23 cellular contexts compared by ENCODE assay signal in genomic region chr15:71348597-71348996, GRCh38.
"Had no signal": no experiment of that assay in that cellular context is flagged by ENCODE, and none has a peak within 500 bp of the region (broad histone marks: within the 10 kb centered on the region; RNA-seq: fewer than 3 reads in every experiment).

No MANE protein-coding gene starts in this region.

- H3K27ac ChIP-seq: breast epithelium, VCaP had no signal

- DNase-seq: activated CD4-positive, alpha-beta memory T cell treated with anti-CD3 and anti-CD28 coated beads, Interleukin-2, amount 10 ng/mL, durations not matched to agents 7 days and 5 days; activated CD4-positive, alpha-beta T cell treated with anti-CD3 and anti-CD28 coated beads, Interleukin-2, amount 50 U/mL, for 1 hour; activated CD4-positive, CD25-positive, alpha-beta regulatory T cell; activated CD8-positive, alpha-beta memory T cell treated with anti-CD3 and anti-CD28 coated beads, Interleukin-2, amount 50 U/mL, for 4 hours; activated gamma-delta T cell treated with Interleukin-2 at 50 U/mL for 16 hours; activated naive CD4-positive, alpha-beta T cell treated with anti-CD3 and anti-CD28 coated beads, Interleukin-2, amount 10 ng/mL, durations not matched to agents 7 days and 5 days; activated naive CD8-positive, alpha-beta T cell treated with anti-CD3 and anti-CD28 coated beads for 36 hours; activated T-cell treated with anti-CD3 and anti-CD28 coated beads, Interleukin-2, amount 50 U/mL, for 72 hours; caudate nucleus; Karpas-422; NCI-H1105 treated with DMSO at 0.1 percent for 48 hours; NCI-H1436 treated with DMSO at 0.1 percent for 48 hours; NK-92 treated with Interleukin-12 subunit alpha and Interleukin-12 subunit beta, amount 100 ng/mL, for 24 hours; OCI-M1; SHP77; T-helper 17 cell; T-helper 9 cell had no signal

- H3K27me3 Mint-ChIP-seq: activated CD4-positive, alpha-beta memory T cell treated with anti-CD3 and anti-CD28 coated beads, Interleukin-2, amount 10 ng/mL, durations not matched to agents 7 days and 5 days had no signal

- H3K4me3 ChIP-seq: breast epithelium, K562 had no signal

- H3K36me3 ChIP-seq: breast epithelium had no signal

- H3K27me3 ChIP-seq: breast epithelium had no signal

- FAIRE-seq: K562, RCC 7860, TTC549 had no signal

- H3K27ac Mint-ChIP-seq: activated CD4-positive, alpha-beta memory T cell treated with anti-CD3 and anti-CD28 coated beads, Interleukin-2, amount 10 ng/mL, durations not matched to agents 7 days and 5 days; activated naive CD4-positive, alpha-beta T cell treated with anti-CD3 and anti-CD28 coated beads, Interleukin-2, amount 10 ng/mL, durations not matched to agents 7 days and 5 days; activated naive CD8-positive, alpha-beta T cell treated with anti-CD3 and anti-CD28 coated beads for 36 hours; activated T-cell treated with anti-CD3 and anti-CD28 coated beads, Interleukin-2, amount 50 U/mL, for 72 hours; activated T-helper 2 cell treated with anti-CD3 and anti-CD28 coated beads, Interferon-gamma antibody, Interleukin-2, Interleukin-4, amounts not matched to agents 10 μg/mL and 5 μg/mL and 100 μg/mL, durations not matched to agents 14 hours and 24 hours and 36 hours; T-helper 17 cell had no signal

- H3K9me3 ChIP-seq: breast epithelium had no signal

- H3K36me3 Mint-ChIP-seq: activated naive CD4-positive, alpha-beta T cell treated with anti-CD3 and anti-CD28 coated beads, Interleukin-2, amount 10 ng/mL, durations not matched to agents 7 days and 5 days; activated naive CD8-positive, alpha-beta T cell treated with anti-CD3 and anti-CD28 coated beads for 36 hours had no signal

- H3K9me3 Mint-ChIP-seq: activated CD4-positive, alpha-beta memory T cell treated with anti-CD3 and anti-CD28 coated beads, Interleukin-2, amount 10 ng/mL, durations not matched to agents 7 days and 5 days; activated naive CD8-positive, alpha-beta T cell treated with anti-CD3 and anti-CD28 coated beads for 36 hours; activated T-cell treated with anti-CD3 and anti-CD28 coated beads, Interleukin-2, amount 50 U/mL, for 72 hours; activated T-helper 2 cell treated with anti-CD3 and anti-CD28 coated beads, Interferon-gamma antibody, Interleukin-2, Interleukin-4, amounts not matched to agents 10 μg/mL and 5 μg/mL and 100 μg/mL, durations not matched to agents 14 hours and 24 hours and 36 hours had no signal

- H3K4me1 Mint-ChIP-seq: activated CD4-positive, alpha-beta memory T cell treated with anti-CD3 and anti-CD28 coated beads, Interleukin-2, amount 10 ng/mL, durations not matched to agents 7 days and 5 days; activated naive CD4-positive, alpha-beta T cell treated with anti-CD3 and anti-CD28 coated beads, Interleukin-2, amount 10 ng/mL, durations not matched to agents 7 days and 5 days; T-helper 17 cell had no signal

- H3K4me3 Mint-ChIP-seq: activated CD4-positive, alpha-beta memory T cell treated with anti-CD3 and anti-CD28 coated beads, Interleukin-2, amount 10 ng/mL, durations not matched to agents 7 days and 5 days; activated naive CD4-positive, alpha-beta T cell treated with anti-CD3 and anti-CD28 coated beads, Interleukin-2, amount 10 ng/mL, durations not matched to agents 7 days and 5 days; activated naive CD8-positive, alpha-beta T cell treated with anti-CD3 and anti-CD28 coated beads for 36 hours; activated T-cell treated with anti-CD3 and anti-CD28 coated beads, Interleukin-2, amount 50 U/mL, for 72 hours; T-helper 17 cell had no signal

- H3K4me1 ChIP-seq: breast epithelium had no signal

- ATAC-seq: activated T-cell treated with anti-CD3 and anti-CD28 coated beads, Interleukin-2, amount 50 U/mL, for 72 hours; K562; T-helper 17 cell had no signal
